1 cellular context compared by ENCODE assay signal in the genomic region with DNA sequence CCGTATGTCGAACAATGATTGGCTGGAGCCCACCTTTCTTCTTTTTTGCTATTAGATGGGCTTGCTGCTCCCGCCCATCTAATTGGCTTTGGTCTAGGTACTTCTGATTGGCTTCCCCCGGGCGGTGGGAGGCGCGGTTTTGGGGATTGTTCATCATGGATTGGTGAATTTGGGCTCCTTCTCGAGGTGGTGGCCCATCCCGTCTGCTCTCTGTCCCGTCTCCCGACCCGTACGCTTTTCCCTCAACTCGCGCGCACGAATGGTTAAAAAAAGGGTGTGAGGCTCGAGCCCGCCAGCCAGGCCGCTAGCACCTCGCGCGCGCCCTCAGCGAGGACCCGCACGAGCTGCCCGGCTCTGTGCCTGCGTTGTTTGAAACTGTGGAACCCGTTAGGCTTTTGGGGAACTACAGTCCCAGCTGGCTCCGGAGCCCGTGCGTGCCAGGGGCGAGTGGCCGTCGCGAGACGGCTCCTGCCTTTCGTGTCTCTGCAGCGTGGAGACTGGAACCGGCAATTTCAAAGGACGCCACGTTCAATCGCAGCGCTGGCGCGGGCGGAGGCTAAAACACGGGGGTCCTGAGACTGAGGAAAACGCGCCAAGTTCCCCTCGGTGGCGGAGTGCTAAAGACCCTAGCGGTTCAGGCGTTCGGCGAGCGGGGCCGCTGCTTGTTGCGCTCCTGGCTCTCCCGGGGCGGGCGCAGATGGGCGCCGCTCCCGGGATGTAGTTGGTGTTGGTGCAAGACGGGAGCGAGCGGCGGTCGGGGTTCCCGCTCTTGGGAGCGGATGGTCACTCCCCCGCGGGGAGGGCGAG.
TF ChIP-seq lines count a peak whose summit lies in the region.

Gene USP1, plus strand, starts transcription at position 584 of the 807 bp plus-strand sequence. CDS start 2,819 bp downstream, outside the sequence.

TF ChIP-seq in A549, 52 proteins besides CTCF, POLR2A, EP300 and RAD21 (continued from another document):
- TF ChIP-seq, protein P1, sequence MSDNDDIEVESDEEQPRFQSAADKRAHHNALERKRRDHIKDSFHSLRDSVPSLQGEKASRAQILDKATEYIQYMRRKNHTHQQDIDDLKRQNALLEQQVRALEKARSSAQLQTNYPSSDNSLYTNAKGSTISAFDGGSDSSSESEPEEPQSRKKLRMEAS (IDR thresholded peaks at IDR 0.05) = peak; percentile 91
- no peak for TF ChIP-seq RFX5 (IDR thresholded peaks at IDR 0.05)
